26 cellular contexts compared by ENCODE assay signal in genomic region chr13:43988302-43988701, GRCh38.
"Had no signal": no experiment of that assay in that cellular context is flagged by ENCODE, and none has a peak within 500 bp of the region (broad histone marks: within the 10 kb centered on the region; RNA-seq: fewer than 3 reads in every experiment).

No MANE protein-coding gene starts in this region.

- H3K36me3 Mint-ChIP-seq: activated CD8-positive, alpha-beta memory T cell treated with anti-CD3 and anti-CD28 coated beads, Interleukin-2, amount 10 ng/mL, durations not matched to agents 7 days and 5 days; activated naive CD4-positive, alpha-beta T cell treated with anti-CD3 and anti-CD28 coated beads, Interleukin-2, amount 10 ng/mL, durations not matched to agents 7 days and 5 days; immature natural killer cell; memory B cell; natural killer cell treated with Interleukin-12 subunit alpha and Interleukin-12 subunit beta and Interleukin-15 and Interleukin-18, amount 100 ng/mL, for 72 hours; stimulated activated memory B cell treated with anti-CD40 and anti-IgM and Interleukin-4, amounts not matched to agents 10 μg/mL and 1 μg/mL and 100 μg/mL, for 72 hours had no signal

- H3K4me1 Mint-ChIP-seq: activated CD4-positive, alpha-beta T cell treated with anti-CD3 and anti-CD28 coated beads, Interleukin-2, amount 10 ng/mL, durations not matched to agents 24 days and 14 days; activated CD8-positive, alpha-beta memory T cell treated with anti-CD3 and anti-CD28 coated beads, Interleukin-2, amount 10 ng/mL, durations not matched to agents 7 days and 5 days; activated naive CD4-positive, alpha-beta T cell treated with anti-CD3 and anti-CD28 coated beads, Interleukin-2, amount 10 ng/mL, durations not matched to agents 7 days and 5 days; activated naive CD8-positive, alpha-beta T cell treated with anti-CD3 and anti-CD28 coated beads, Interleukin-2, amount 50 U/mL, for 24 hours; immature natural killer cell; memory B cell; stimulated activated memory B cell treated with anti-CD40 and anti-IgM and Interleukin-4, amounts not matched to agents 10 μg/mL and 1 μg/mL and 100 μg/mL, for 72 hours had no signal

- H3K27ac Mint-ChIP-seq: activated CD4-positive, alpha-beta T cell treated with anti-CD3 and anti-CD28 coated beads, Interleukin-2, amount 10 ng/mL, durations not matched to agents 24 days and 14 days; activated CD8-positive, alpha-beta memory T cell treated with anti-CD3 and anti-CD28 coated beads, Interleukin-2, amount 10 ng/mL, durations not matched to agents 7 days and 5 days; activated CD8-positive, alpha-beta T cell treated with anti-CD3 and anti-CD28 coated beads for 36 hours; activated naive CD4-positive, alpha-beta T cell treated with anti-CD3 and anti-CD28 coated beads, Interleukin-2, amount 10 ng/mL, durations not matched to agents 7 days and 5 days; activated naive CD8-positive, alpha-beta T cell treated with anti-CD3 and anti-CD28 coated beads, Interleukin-2, amount 50 U/mL, for 24 hours; immature natural killer cell; memory B cell; natural killer cell treated with Interleukin-12 subunit alpha and Interleukin-12 subunit beta and Interleukin-15 and Interleukin-18, amount 100 ng/mL, for 72 hours; stimulated activated memory B cell treated with anti-CD40 and anti-IgM and Interleukin-4, amounts not matched to agents 10 μg/mL and 1 μg/mL and 100 μg/mL, for 72 hours had no signal

- H3K9me3 ChIP-seq: neutrophil, ovary, prostate gland, right lobe of liver, stomach, transverse colon had no signal

- H3K4me1 ChIP-seq: prostate gland had no signal

- H2AFZ ChIP-seq: hepatocyte had no signal

- DNase-seq: activated CD4-positive, alpha-beta T cell treated with anti-CD3 and anti-CD28 coated beads, Interleukin-2, amount 10 ng/mL, durations not matched to agents 24 days and 14 days; activated CD8-positive, alpha-beta memory T cell treated with anti-CD3 and anti-CD28 coated beads, Interleukin-2, amount 10 ng/mL, durations not matched to agents 7 days and 5 days; activated CD8-positive, alpha-beta T cell treated with anti-CD3 and anti-CD28 coated beads for 36 hours; activated effector memory CD4-positive, alpha-beta T cell treated with anti-CD3 and anti-CD28 coated beads, Interleukin-2, amount 50 U/mL, for 16 hours; activated naive CD4-positive, alpha-beta T cell treated with anti-CD3 and anti-CD28 coated beads, Interleukin-2, amount 10 ng/mL, durations not matched to agents 7 days and 5 days; activated naive CD8-positive, alpha-beta T cell treated with anti-CD3 and anti-CD28 coated beads, Interleukin-2, amount 50 U/mL, for 24 hours; activated T-cell treated with anti-CD3 and anti-CD28 coated beads for 4 hours; anterior cingulate cortex; cerebellar nuclear complex; foreskin melanocyte; glutamatergic neuron; immature natural killer cell; ovary; right lobe of liver; small intestine; stimulated activated CD4-positive, alpha-beta T cell treated with anti-CD3 and anti-CD28 coated beads, Interleukin-2, amount 100 ng/mL, for 24 hours; stomach; SW 1271; T-helper 2 cell; transverse colon had no signal

- H3K36me3 ChIP-seq: neutrophil, ovary, prostate gland, right lobe of liver, stomach, transverse colon had no signal

- H3K79me2 ChIP-seq: hepatocyte had no signal

- H3K27ac ChIP-seq: hepatocyte, neutrophil, ovary, prostate gland, right lobe of liver, stomach, transverse colon had no signal

- H3K9me3 Mint-ChIP-seq: activated CD4-positive, alpha-beta T cell treated with anti-CD3 and anti-CD28 coated beads, Interleukin-2, amount 10 ng/mL, durations not matched to agents 24 days and 14 days; activated CD8-positive, alpha-beta T cell treated with anti-CD3 and anti-CD28 coated beads for 36 hours; activated naive CD4-positive, alpha-beta T cell treated with anti-CD3 and anti-CD28 coated beads, Interleukin-2, amount 10 ng/mL, durations not matched to agents 7 days and 5 days; activated naive CD8-positive, alpha-beta T cell treated with anti-CD3 and anti-CD28 coated beads, Interleukin-2, amount 50 U/mL, for 24 hours; immature natural killer cell; memory B cell; natural killer cell treated with Interleukin-12 subunit alpha and Interleukin-12 subunit beta and Interleukin-15 and Interleukin-18, amount 100 ng/mL, for 72 hours; stimulated activated memory B cell treated with anti-CD40 and anti-IgM and Interleukin-4, amounts not matched to agents 10 μg/mL and 1 μg/mL and 100 μg/mL, for 72 hours had no signal

- H3K4me2 ChIP-seq: hepatocyte had no signal

- H3K4me3 Mint-ChIP-seq: activated CD4-positive, alpha-beta T cell treated with anti-CD3 and anti-CD28 coated beads, Interleukin-2, amount 10 ng/mL, durations not matched to agents 24 days and 14 days; activated CD8-positive, alpha-beta memory T cell treated with anti-CD3 and anti-CD28 coated beads, Interleukin-2, amount 10 ng/mL, durations not matched to agents 7 days and 5 days; activated CD8-positive, alpha-beta T cell treated with anti-CD3 and anti-CD28 coated beads for 36 hours; activated naive CD4-positive, alpha-beta T cell treated with anti-CD3 and anti-CD28 coated beads, Interleukin-2, amount 10 ng/mL, durations not matched to agents 7 days and 5 days; activated naive CD8-positive, alpha-beta T cell treated with anti-CD3 and anti-CD28 coated beads, Interleukin-2, amount 50 U/mL, for 24 hours; immature natural killer cell; memory B cell; natural killer cell treated with Interleukin-12 subunit alpha and Interleukin-12 subunit beta and Interleukin-15 and Interleukin-18, amount 100 ng/mL, for 72 hours; stimulated activated memory B cell treated with anti-CD40 and anti-IgM and Interleukin-4, amounts not matched to agents 10 μg/mL and 1 μg/mL and 100 μg/mL, for 72 hours had no signal

- H3K27me3 ChIP-seq: hepatocyte, neutrophil, ovary, right lobe of liver, stomach, transverse colon had no signal

- H3K4me3 ChIP-seq: hepatocyte, ovary, prostate gland, right lobe of liver, stomach, transverse colon had no signal
